ENCODE assay signal across 8 cellular contexts in genomic region chr3:50238549-50239026, GRCh38. TPM values are rescaled to one million over a fixed set of nuclear protein-coding genes. Genes with fewer than 3 reads are reported as not detected.
DNase-seq lines count a peak whose midpoint lies in the region; ATAC-seq and TF ChIP-seq lines count a peak whose summit lies in the region.

No MANE protein-coding gene starts in this region.

- peaks cover 36% of the 10 kb centered on the region for H3K79me1 ChIP-seq in mesendoderm (ENCODE audit: low read length)

- no peak for DNase-seq in DND-41
- DNase-seq in mesendoderm, result peak; percentile 57
- DNase-seq in transverse colon, result peak; percentile 93
- DNase-seq in WERI-Rb-1, result no peak
- no peak for DNase-seq in NCI-H446 treated with DMSO at 0.1 percent for 48 hours (lab: John Stamatoyannopoulos, UW)

- no peak overlapping the region for H2BK5ac ChIP-seq in mesendoderm (ENCODE audit: low read length)

- H3K4me1 ChIP-seq in DND-41 (ENCODE audit: insufficient read depth, low read length) (peaks cover 48% of the 10 kb centered on the region), OCI-LY1 (ENCODE audit: insufficient read depth, low read length, severe bottlenecking) (peaks cover 60% of the 10 kb centered on the region), mesendoderm (ENCODE audit: control insufficient read depth, low read depth, low read length) (peaks cover 39% of the 10 kb centered on the region), transverse colon (peaks cover 38 to 73% (median 66%) of the 10 kb centered on the region in 4 donors)

- H4K20me1 ChIP-seq in DND-41 (ENCODE audit: insufficient read depth, low read length), result peaks cover 63% of the 10 kb centered on the region
- H4K20me1 ChIP-seq in OCI-LY1 (ENCODE audit: insufficient read depth, low read length), result no peaks in the 10 kb centered on the region

- no peak overlapping the region for H2BK120ac ChIP-seq in mesendoderm (ENCODE audit: low read depth, low read length)

- H3K27me3 Mint-ChIP-seq in dendritic cell treated with granulocyte-macrophage colony-stimulating factor and Interleukin-4, amounts not matched to agents 40 ng/mL and 50 ng/mL, for 4 days, result no peaks in the 10 kb centered on the region

- H3K9ac ChIP-seq in DND-41 (ENCODE audit: low read depth, low read length) (peak overlapping the region; percentile 79), OCI-LY1 (ENCODE audit: low read length) (peak overlapping the region; percentile 88), mesendoderm (ENCODE audit: low read length) (peak overlapping the region; percentile 98)

- H3K4ac ChIP-seq in mesendoderm (ENCODE audit: low read depth, low read length), result peak overlapping the region; percentile 57

- in situ Hi-C loops in transverse colon (cut with MboI; ENCODE audit: low pct_ligation_motif_present in 1 of 4, low pct_unique_long_range_greater_than_20kb in 1 of 4, low sequenced_read_pairs in 3 of 4), result no loop called here

- H4K8ac ChIP-seq in mesendoderm (ENCODE audit: low read depth, low read length), result no peak overlapping the region

- H3K9me3 Mint-ChIP-seq in dendritic cell treated with granulocyte-macrophage colony-stimulating factor and Interleukin-4, amounts not matched to agents 40 ng/mL and 50 ng/mL, for 4 days, result no peaks in the 10 kb centered on the region

- no peak for TF ChIP-seq POLR2A in transverse colon (IDR thresholded peaks at IDR 0.05)

- H2AK5ac ChIP-seq in mesendoderm (ENCODE audit: low read length), result no peak overlapping the region

- no peak overlapping the region for H2BK15ac ChIP-seq in mesendoderm (replicated peaks; ENCODE audit: low read depth)

- H2AFZ ChIP-seq in DND-41 (ENCODE audit: low read depth, low read length) (no peak overlapping the region), OCI-LY1 (ENCODE audit: low read length) (no peak overlapping the region)

- peaks cover 50% of the 10 kb centered on the region for H3K36me3 ChIP-seq in DND-41 (ENCODE audit: insufficient read depth, low read length)
- peaks cover 9% of the 10 kb centered on the region; the same call in 1 of the 2 replicates for H3K36me3 ChIP-seq in OCI-LY1 (ENCODE audit: insufficient read depth, low read length)
- no peaks in the 10 kb centered on the region for H3K36me3 ChIP-seq in mesendoderm (ENCODE audit: control insufficient read depth, insufficient read depth, low read length)
- no peaks in the 10 kb centered on the region for H3K36me3 ChIP-seq in transverse colon
- H3K36me3 ChIP-seq in WERI-Rb-1, result peaks cover 7% of the 10 kb centered on the region

- WGBS in mesendoderm (ENCODE audit: extremely low coverage, insufficient coverage, low lambda C conversion rate), result no CpG with 5 or more reads among the region's 7 CpGs
- WGBS in transverse colon (ENCODE audit: low coverage in 1 of 2), 2 donors, result 7% methylated on average over 3 of the region's 7 CpGs; no CpG with 5 or more reads in 1 of the 2 donors

- H3K27ac Mint-ChIP-seq in dendritic cell treated with granulocyte-macrophage colony-stimulating factor and Interleukin-4, amounts not matched to agents 40 ng/mL and 50 ng/mL, for 4 days, result peak overlapping the region; percentile 97

- H3K9me2 ChIP-seq in OCI-LY1 (ENCODE audit: low read depth, low read length), result no peaks in the 10 kb centered on the region

- no peaks in the 10 kb centered on the region for H3K9me3 ChIP-seq in DND-41 (ENCODE audit: insufficient read depth, low read length, severe bottlenecking)
- no peaks in the 10 kb centered on the region for H3K9me3 ChIP-seq in OCI-LY1 (ENCODE audit: low read length)
- H3K9me3 ChIP-seq in transverse colon, result no peaks in the 10 kb centered on the region
- no peaks in the 10 kb centered on the region for H3K9me3 ChIP-seq in WERI-Rb-1 (ENCODE audit: severe bottlenecking)

- H3F3A ChIP-seq in OCI-LY1 (ENCODE audit: insufficient read depth, low read length), result no peaks in the 10 kb centered on the region

- peak overlapping the region; percentile 89 for H3K27ac ChIP-seq in DND-41 (ENCODE audit: low read length)
- peak overlapping the region; percentile 78 for H3K27ac ChIP-seq in OCI-LY1 (ENCODE audit: low read depth, low read length, poor library complexity, severe bottlenecking)
- no peak overlapping the region for H3K27ac ChIP-seq in mesendoderm (ENCODE audit: low read depth, low read length)
- peak overlapping the region; percentile 87 to 91 (median 90) for H3K27ac ChIP-seq in transverse colon
- H3K27ac ChIP-seq in WERI-Rb-1, result no peak overlapping the region

- H3K4me3 ChIP-seq in DND-41 (ENCODE audit: low read depth in 1 of 2, low read length in 2 of 2), result peak overlapping the region; percentile 66 to 91; a peak in 3 of 4 replicates
- peak overlapping the region; percentile 93 for H3K4me3 ChIP-seq in OCI-LY1 (ENCODE audit: low read depth, low read length, poor library complexity, severe bottlenecking)
- no peak overlapping the region for H3K4me3 ChIP-seq in mesendoderm (ENCODE audit: low read length)
- H3K4me3 ChIP-seq in transverse colon, result peak overlapping the region in 3 of 4 donors; percentile 54 to 84 (median 79)
- H3K4me3 ChIP-seq in WERI-Rb-1 (ENCODE audit: low read depth, low read length), result no peak overlapping the region

- H3K18ac ChIP-seq in mesendoderm (ENCODE audit: low read length), result peak overlapping the region; percentile 11

- H3K79me2 ChIP-seq in DND-41 (ENCODE audit: insufficient read depth, low read length) (peaks cover 80% of the 10 kb centered on the region), OCI-LY1 (ENCODE audit: insufficient read depth, low read length) (peaks cover 28% of the 10 kb centered on the region), mesendoderm (ENCODE audit: control insufficient read depth, insufficient read depth, low read length) (peaks cover 68% of the 10 kb centered on the region)

- peak overlapping the region; percentile 87 for H3K4me2 ChIP-seq in DND-41 (ENCODE audit: insufficient read depth, low read length)
- H3K4me2 ChIP-seq in OCI-LY1 (ENCODE audit: low read length), result peak overlapping the region; percentile 98
- no peak overlapping the region for H3K4me2 ChIP-seq in mesendoderm (ENCODE audit: low read length)

- no peak overlapping the region for H3K23ac ChIP-seq in mesendoderm (ENCODE audit: low read length)

- H3K4me1 Mint-ChIP-seq in dendritic cell treated with granulocyte-macrophage colony-stimulating factor and Interleukin-4, amounts not matched to agents 40 ng/mL and 50 ng/mL, for 4 days (ENCODE audit: low read depth), result peaks cover 71% of the 10 kb centered on the region

- H3K36me3 Mint-ChIP-seq in dendritic cell treated with granulocyte-macrophage colony-stimulating factor and Interleukin-4, amounts not matched to agents 40 ng/mL and 50 ng/mL, for 4 days (ENCODE audit: low read depth), result peaks cover 68% of the 10 kb centered on the region

- TF ChIP-seq CTCF in DND-41 (IDR thresholded peaks at IDR 0.05; ENCODE audit: borderline replicate concordance, extremely low read depth, low read length, poor library complexity, severe bottlenecking) (no peak), OCI-LY1 (IDR thresholded peaks at IDR 0.05; ENCODE audit: low read length) (no peak), transverse colon (IDR thresholded peaks at IDR 0.05) (no peak), WERI-Rb-1 (IDR thresholded peaks at IDR 0.05; ENCODE audit: low read depth, low read length) (no peak)

- intact Hi-C loops in dendritic cell treated with granulocyte-macrophage colony-stimulating factor and Interleukin-4, amounts not matched to agents 40 ng/mL and 50 ng/mL, for 4 days (cut with micrococcal nuclease), result loop anchor here (5.0 kb wide), 1 partner anchor 99 kb away; no protein-coding TSS in a partner anchor
- intact Hi-C loops in transverse colon (cut with DNase I; ENCODE audit: low total_unique reads), result no loop called here

- H4K5ac ChIP-seq in mesendoderm (ENCODE audit: low read length), result no peak overlapping the region

- TF ChIP-seq EP300 in transverse colon (IDR thresholded peaks at IDR 0.05; ENCODE audit: low read depth), result no peak

- peak overlapping the region; percentile 98 for H3K56ac ChIP-seq in mesendoderm (ENCODE audit: low read length)

- ATAC-seq in DND-41 (ENCODE audit: insufficient read depth, low read depth) (no peak), GM18519 (IDR thresholded peaks at IDR 0.05; ENCODE audit: low FRiP score, unreplicated experiment) (no peak)

- H3K27me3 ChIP-seq in DND-41 (ENCODE audit: insufficient read depth, low read length, poor library complexity), result no peaks in the 10 kb centered on the region
- no peaks in the 10 kb centered on the region for H3K27me3 ChIP-seq in OCI-LY1 (ENCODE audit: insufficient read depth, low read length)
- H3K27me3 ChIP-seq in mesendoderm (ENCODE audit: insufficient read depth, low read length, poor library complexity), result no peaks in the 10 kb centered on the region
- H3K27me3 ChIP-seq in transverse colon, result no peaks in the 10 kb centered on the region
- H3K27me3 ChIP-seq in WERI-Rb-1 (ENCODE audit: insufficient read depth, low read depth, severe bottlenecking), result no peaks in the 10 kb centered on the region

- H3K4me3 Mint-ChIP-seq in dendritic cell treated with granulocyte-macrophage colony-stimulating factor and Interleukin-4, amounts not matched to agents 40 ng/mL and 50 ng/mL, for 4 days, result peak overlapping the region; percentile 99

RNA-seq across cellular contexts. Expression of gene GNAI2, which starts 2.6 kb away (rescaled TPM):
- 218 TPM for polyA plus RNA-seq in mesendoderm (2013, experiment 1 of 2)
- polyA plus RNA-seq in mesendoderm (2013, experiment 2 of 2), result 223 TPM
- total RNA-seq in transverse colon, result 100 to 1,000 TPM in 1 of 4 donors, 10 to 100 TPM in 3; 69.6 to 322 (median 74.8) TPM

RNA-seq across cellular contexts. Expression of gene SEMA3B, which starts 30.4 kb away (rescaled TPM):
- polyA plus RNA-seq in mesendoderm (2013, experiment 1 of 2), result 1.9 TPM
- polyA plus RNA-seq in mesendoderm (2013, experiment 2 of 2), result 2.2 TPM
- total RNA-seq in transverse colon, result 100 to 1,000 TPM in 2 of 4 donors, 10 to 100 TPM in 2; 59.5 to 423 (median 122) TPM

RNA-seq across cellular contexts. Expression of gene SLC38A3, which starts 33.5 kb away (rescaled TPM):
- polyA plus RNA-seq in mesendoderm (2013, experiment 1 of 2), result 0.48 TPM
- polyA plus RNA-seq in mesendoderm (2013, experiment 2 of 2), result 0.42 TPM
- total RNA-seq in transverse colon, result not detected

RNA-seq across cellular contexts. Expression of gene LSMEM2, which starts 40.3 kb away (rescaled TPM):
- 0.06 TPM for polyA plus RNA-seq in mesendoderm (2013, experiment 1 of 2)
- polyA plus RNA-seq in mesendoderm (2013, experiment 2 of 2), result 0.06 TPM
- total RNA-seq in transverse colon, result not detected

RNA-seq across cellular contexts. Expression of gene GNAT1, which starts 47.2 kb away (rescaled TPM):
- 0.04 TPM for polyA plus RNA-seq in mesendoderm (2013, experiment 1 of 2)
- polyA plus RNA-seq in mesendoderm (2013, experiment 2 of 2), result 0.01 TPM
- total RNA-seq in transverse colon, result not detected

Comparison
In these comparisons a context has a peak if more than half of its experiments do, and no peak if none do; other contexts are left out.
1. DNase-seq: peak in mesendoderm (single experiment) and transverse colon (single experiment); none in DND-41 (single experiment), WERI-Rb-1 (single experiment) and NCI-H446 treated with DMSO at 0.1 percent for 48 hours (single experiment).
2. H3K27ac ChIP-seq: peak in DND-41 (single experiment), OCI-LY1 (single experiment) and transverse colon (4 of 4); none in mesendoderm (single experiment) and WERI-Rb-1 (single experiment).
3. H3K4me3 ChIP-seq: peak in DND-41 (2 of 2), OCI-LY1 (single experiment) and transverse colon (3 of 4); none in mesendoderm (single experiment) and WERI-Rb-1 (single experiment).
4. Peak in every context shown above with its lines, with median percentiles within 50 percentile points of each other: H3K9ac ChIP-seq.